ENCODE assay signal across 8 cellular contexts in the genomic region with DNA sequence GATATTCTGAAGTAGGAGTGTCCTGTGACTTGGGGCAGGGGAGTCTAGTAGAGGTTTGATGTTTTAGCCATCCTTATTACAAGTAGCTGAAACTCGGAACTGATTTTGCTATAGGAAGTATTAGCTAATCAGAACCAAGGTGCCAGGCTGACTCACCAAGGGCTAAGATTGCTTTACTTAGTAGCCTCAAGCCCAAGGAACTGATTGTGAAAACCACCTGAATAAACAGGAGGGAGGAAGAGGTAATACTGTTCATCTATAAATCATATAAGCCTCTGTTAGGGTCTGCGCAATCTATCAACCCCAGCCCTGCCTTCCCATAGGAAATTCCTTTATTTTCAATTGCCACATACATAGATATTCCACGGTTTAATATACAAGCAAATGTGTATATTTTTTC. TPM values are rescaled to one million over a fixed set of nuclear protein-coding genes. Genes with fewer than 3 reads are reported as not detected.
DNase-seq lines count a peak whose midpoint lies in the region; ATAC-seq and TF ChIP-seq lines count a peak whose summit lies in the region.

No MANE protein-coding gene starts in this region.

- TF ChIP-seq CTCF in AG10803 (conservative IDR thresholded peaks at IDR 0.05; ENCODE audit: low read length): no peak
- TF ChIP-seq CTCF in astrocyte of the spinal cord (IDR thresholded peaks at IDR 0.05; ENCODE audit: low read depth, low read length): no peak
- no peak for TF ChIP-seq CTCF in mesothelial cell of epicardium (IDR thresholded peaks at IDR 0.05; ENCODE audit: unreplicated experiment)

- H2AFZ ChIP-seq in Karpas-422 (ENCODE audit: low read length): no peak overlapping the region

- H3K27ac ChIP-seq in Karpas-422 (ENCODE audit: low read length): peak overlapping the region; percentile 96

- H3K9me2 ChIP-seq in Karpas-422 (replicated peaks; ENCODE audit: insufficient read depth, low read length): no peaks in the 10 kb centered on the region

- peaks cover 10% of the 10 kb centered on the region for H3K79me2 ChIP-seq in Karpas-422 (ENCODE audit: low read length)

- H3K9me3 ChIP-seq in Karpas-422 (ENCODE audit: low read length): no peaks in the 10 kb centered on the region

- peaks cover 72% of the 10 kb centered on the region for H3K4me1 ChIP-seq in Karpas-422 (ENCODE audit: low read length)

- peak overlapping the region; percentile 87 for H3K4me2 ChIP-seq in Karpas-422 (ENCODE audit: low read depth, low read length, poor library complexity, severe bottlenecking)

- H3K4me3 Mint-ChIP-seq in mesothelial cell of epicardium: peak overlapping the region; percentile 25

- H3K9ac ChIP-seq in Karpas-422 (ENCODE audit: low read length): peak overlapping the region; percentile 65

- no peaks in the 10 kb centered on the region for H3K9me3 Mint-ChIP-seq in mesothelial cell of epicardium

- peak overlapping the region; percentile 97 for H3K27ac Mint-ChIP-seq in mesothelial cell of epicardium

- DNase-seq in AG10803 (ENCODE audit: low read depth) (peak; percentile 64), Karpas-422 (peak; percentile 51), astrocyte of the spinal cord (ENCODE audit: low read depth, low spot score) (peak; percentile 47), mesothelial cell of epicardium (ENCODE audit: low spot score in 2 of 2, unreplicated experiment in 2 of 2) (no peak), hippocampal formation (lab: John Stamatoyannopoulos, UW) (no peak), activated gamma-delta T cell treated with Interleukin-2 at 50 U/mL for 16 hours (no peak)
- no peak for DNase-seq in stimulated activated CD4-positive, alpha-beta T cell treated with anti-CD3 and anti-CD28 coated beads, Interleukin-2, amount 100 ng/mL, for 48 hours

- ATAC-seq in HG03159 (IDR thresholded peaks at IDR 0.05; ENCODE audit: unreplicated experiment): no peak

- in situ Hi-C loops in astrocyte of the spinal cord (cut with HindIII; ENCODE audit: low sequenced_read_pairs): no loop called here

- H3K4me3 ChIP-seq in AG10803 (ENCODE audit: low read length) (peak overlapping the region; percentile 44), Karpas-422 (ENCODE audit: low read length) (peak overlapping the region; percentile 65), astrocyte of the spinal cord (ENCODE audit: low read depth, low read length) (no peak overlapping the region)

- H3K36me3 Mint-ChIP-seq in mesothelial cell of epicardium: peaks cover 62% of the 10 kb centered on the region

- H3K27me3 ChIP-seq in Karpas-422 (ENCODE audit: low read length): no peaks in the 10 kb centered on the region

- H3K4me1 Mint-ChIP-seq in mesothelial cell of epicardium: peaks cover 23% of the 10 kb centered on the region

- peaks cover 73% of the 10 kb centered on the region for H3K36me3 ChIP-seq in Karpas-422 (ENCODE audit: insufficient read depth, low read length)

- H4K20me1 ChIP-seq in Karpas-422 (ENCODE audit: insufficient read depth, low read depth, low read length): 0 out of 2 replicates have a peak, but pooled peaks cover 8% of the 10 kb centered on the region

- H3K27me3 Mint-ChIP-seq in mesothelial cell of epicardium (ENCODE audit: low read depth): no peaks in the 10 kb centered on the region

RNA-seq across cellular contexts. Expression of a gene that starts 54.4 kb away (rescaled TPM):
- total RNA-seq in Karpas-422 (2014; rRNA removed; shearing (Covaris generic); ENCODE audit: low replicate concordance): 600 and 624 TPM in 2 replicates
- total RNA-seq in mesothelial cell of epicardium: 1,218 to 1,240 TPM (median 1,226 TPM) in 3 replicates

RNA-seq across cellular contexts. Expression of a gene that starts 56.2 kb away (rescaled TPM):
- total RNA-seq in Karpas-422 (2014; rRNA removed; shearing (Covaris generic); ENCODE audit: low replicate concordance): 4.0 and 6.3 TPM in 2 replicates
- 5.8 to 6.3 TPM (median 5.9 TPM) in 3 replicates for total RNA-seq in mesothelial cell of epicardium

Comparison
In these comparisons a context has a peak if more than half of its experiments do, and no peak if none do; other contexts are left out.
1. DNase-seq: peak in AG10803 (single experiment), Karpas-422 (single experiment) and astrocyte of the spinal cord (single experiment); none in mesothelial cell of epicardium (0 of 2), stimulated activated CD4-positive, alpha-beta T cell treated with anti-CD3 and anti-CD28 coated beads, Interleukin-2, amount 100 ng/mL, for 48 hours (0 of 2), hippocampal formation (0 of 2) and activated gamma-delta T cell treated with Interleukin-2 at 50 U/mL for 16 hours (single experiment).